Comparison of ENCODE assay signal across 1 cellular context in genomic region chr1:156705918-156706646, GRCh38.
TF ChIP-seq lines count a peak whose summit lies in the region.

No MANE protein-coding gene starts in this region.

TF ChIP-seq in HCT116, 20 proteins besides CTCF, POLR2A, EP300 and RAD21:
- TF ChIP-seq TCF7L2 (IDR thresholded peaks at IDR 0.05; ENCODE audit: borderline replicate concordance, extremely low read depth, insufficient read depth, insufficient read length) (peak; percentile 98), EZH2phosphoT487 (IDR thresholded peaks at IDR 0.05; ENCODE audit: borderline replicate concordance) (no peak), FOSL1 (IDR thresholded peaks at IDR 0.05; ENCODE audit: low read depth) (no peak), YY1 (IDR thresholded peaks at IDR 0.05; ENCODE audit: extremely low read depth, insufficient replicate concordance, low read depth, low read length) (peak; percentile 2)
